ENCODE assay signal across 15 cellular contexts in the genomic region with DNA sequence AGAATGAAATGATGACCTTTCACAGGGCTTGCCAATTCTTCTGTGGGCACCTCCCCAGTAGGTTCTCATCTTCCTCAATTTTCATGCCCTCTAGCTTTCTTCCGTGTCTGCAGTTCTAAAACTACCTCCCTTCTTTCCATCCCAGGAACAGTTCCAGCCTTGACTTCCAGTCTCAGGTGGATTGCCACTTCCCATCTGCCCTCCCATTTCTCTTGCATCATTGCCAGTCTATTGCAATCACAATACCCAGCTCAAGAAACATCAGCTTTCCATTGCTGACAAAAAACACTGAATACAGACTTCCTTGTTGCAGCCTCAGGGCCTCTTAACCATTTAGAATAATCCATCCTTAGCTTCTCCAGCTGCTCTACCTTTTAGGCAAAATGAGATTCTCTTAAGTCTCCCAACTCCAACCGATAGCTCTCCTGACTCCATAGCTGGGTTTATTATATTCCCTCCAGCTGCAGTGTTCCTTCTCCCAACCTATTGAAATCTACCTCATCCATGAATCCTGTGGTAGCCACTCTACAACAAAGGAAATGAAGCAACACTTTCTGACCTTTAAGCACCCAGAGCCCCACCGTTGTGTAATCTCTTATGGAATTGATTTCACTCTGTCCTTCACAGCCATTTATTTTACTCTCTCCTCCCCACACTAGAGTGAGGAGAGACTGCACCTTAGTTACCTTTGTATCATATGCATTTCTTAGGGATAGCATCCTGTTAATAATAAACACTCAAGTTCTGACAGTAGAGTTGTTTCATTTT.
DNase-seq lines count a peak whose midpoint lies in the region; ATAC-seq and TF ChIP-seq lines count a peak whose summit lies in the region.
"Had no signal": no experiment of that assay in that cellular context is flagged by ENCODE, and none has a peak within 500 bp of the region (broad histone marks: within the 10 kb centered on the region; RNA-seq: fewer than 3 reads in every experiment).

No MANE protein-coding gene starts in this region.

- no peaks in the 10 kb centered on the region for H3K36me3 Mint-ChIP-seq in activated naive CD4-positive, alpha-beta T cell treated with anti-CD3 and anti-CD28 coated beads for 36 hours (ENCODE audit: low read depth)
- H3K36me3 Mint-ChIP-seq: naive B cell had no signal

- no peaks in the 10 kb centered on the region for H3K9me3 Mint-ChIP-seq in activated naive CD4-positive, alpha-beta T cell treated with anti-CD3 and anti-CD28 coated beads for 36 hours
- H3K9me3 Mint-ChIP-seq: naive B cell had no signal

- peak overlapping the region; percentile 25 for H3K4me3 ChIP-seq in endocrine pancreas (ENCODE audit: control insufficient read depth, insufficient read depth, low read length)
- no peak overlapping the region for H3K4me3 ChIP-seq in neutrophil (ENCODE audit: low read depth in 1 of 2, low read length in 1 of 2)
- H3K4me3 ChIP-seq: SK-N-MC, spleen had no signal

- TF ChIP-seq CTCF in neutrophil (IDR thresholded peaks at IDR 0.05) (no peak), RWPE1 (conservative IDR thresholded peaks at IDR 0.05; ENCODE audit: low read depth) (no peak)

- POLR2A ChIA-PET in RWPE1 (lab: Yijun Ruan, JAX; ENCODE audit: low non-redundant PET), result no interaction called here

- H3K27me3 ChIP-seq in endocrine pancreas (ENCODE audit: control insufficient read depth, insufficient read depth, low read length), result no peaks in the 10 kb centered on the region
- no peaks in the 10 kb centered on the region for H3K27me3 ChIP-seq in neutrophil

- CTCF ChIA-PET in RWPE1 (lab: Yijun Ruan, JAX), result interaction anchor here (1.1 kb wide), 1 partner anchor 241 kb away, joined by 5 read pairs; no protein-coding TSS in a partner anchor
- CTCF ChIA-PET in activated naive CD4-positive, alpha-beta T cell treated with anti-CD3 and anti-CD28 coated beads for 36 hours (lab: Charles Lee), result no interaction called here

- peaks cover 17% of the 10 kb centered on the region for H3K4me1 ChIP-seq in endocrine pancreas (ENCODE audit: control insufficient read depth, insufficient read depth, low read length)
- peaks cover 37 to 47% of the 10 kb centered on the region in 2 experiments for H3K4me1 ChIP-seq in neutrophil (ENCODE audit: control insufficient read depth in 1 of 2, insufficient read depth in 1 of 2, low read depth in 1 of 2, low read length in 1 of 2)

- no peak overlapping the region for H3K27ac Mint-ChIP-seq in activated naive CD4-positive, alpha-beta T cell treated with anti-CD3 and anti-CD28 coated beads for 36 hours
- H3K27ac Mint-ChIP-seq: naive B cell had no signal

- no peak for ATAC-seq in GM21825 (IDR thresholded peaks at IDR 0.05; ENCODE audit: unreplicated experiment)

- H3K9me3 ChIP-seq in endocrine pancreas (ENCODE audit: control insufficient read depth, low read length) (no peaks in the 10 kb centered on the region), neutrophil (no peaks in the 10 kb centered on the region)
- H3K9me3 ChIP-seq: spleen had no signal

- H3K4me3 Mint-ChIP-seq in activated naive CD4-positive, alpha-beta T cell treated with anti-CD3 and anti-CD28 coated beads for 36 hours, result no peak overlapping the region
- H3K4me3 Mint-ChIP-seq: naive B cell had no signal

- DNase-seq in NCI-H146 (lab: John Stamatoyannopoulos, UW) (peak; percentile 21), NCI-H146 treated with DMSO at 0.1 percent for 48 hours (lab: John Stamatoyannopoulos, UW; ENCODE audit: unreplicated experiment) (no peak), NCI-H2107 treated with DMSO at 0.1 percent for 48 hours (lab: John Stamatoyannopoulos, UW; ENCODE audit: unreplicated experiment) (peak; percentile 72), RWPE1 (ENCODE audit: low spot score) (no peak)
- no peak for DNase-seq in activated naive CD4-positive, alpha-beta T cell treated with anti-CD3 and anti-CD28 coated beads for 36 hours
- DNase-seq: 8988T; activated CD4-positive, alpha-beta T cell treated with anti-CD3 and anti-CD28 coated beads, Interleukin-2, amount 50 U/mL, for 4 hours; effector memory CD4-positive, alpha-beta T cell; naive B cell; NCI-H2171; spleen had no signal

- H3K36me3 ChIP-seq in endocrine pancreas (ENCODE audit: control insufficient read depth, insufficient read depth, low read length) (no peaks in the 10 kb centered on the region), neutrophil (no peaks in the 10 kb centered on the region)
- H3K36me3 ChIP-seq: spleen had no signal

- no peak overlapping the region for H3K9ac ChIP-seq in endocrine pancreas (ENCODE audit: control insufficient read depth, insufficient read depth, low read length)

- H3K27ac ChIP-seq in neutrophil (peak overlapping the region; percentile 59), RWPE1 (no peak overlapping the region)
- H3K27ac ChIP-seq: SK-N-MC had no signal

- peaks cover 19% of the 10 kb centered on the region for H3K27me3 Mint-ChIP-seq in activated naive CD4-positive, alpha-beta T cell treated with anti-CD3 and anti-CD28 coated beads for 36 hours (ENCODE audit: low read depth)

- peaks cover 8% of the 10 kb centered on the region for H3K4me1 Mint-ChIP-seq in activated naive CD4-positive, alpha-beta T cell treated with anti-CD3 and anti-CD28 coated beads for 36 hours (ENCODE audit: low read depth)

- intact Hi-C loops in activated naive CD4-positive, alpha-beta T cell treated with anti-CD3 and anti-CD28 coated beads for 36 hours (cut with micrococcal nuclease), result no loop called here

Comparison
In these comparisons a context has a peak if more than half of its experiments do, and no peak if none do; other contexts are left out.
1. DNase-seq: peak in NCI-H146 (single experiment) and NCI-H2107 treated with DMSO at 0.1 percent for 48 hours (single experiment); none in NCI-H146 treated with DMSO at 0.1 percent for 48 hours (single experiment), RWPE1 (single experiment) and activated naive CD4-positive, alpha-beta T cell treated with anti-CD3 and anti-CD28 coated beads for 36 hours (single experiment).